ENCODE assay signal across 20 cellular contexts in genomic region chr21:30719401-30719800, GRCh38. TPM values are rescaled to one million over a fixed set of nuclear protein-coding genes. Genes with fewer than 3 reads are reported as not detected.
A peak's percentile ranks its signal among the peaks of the same experiment; 100 is the strongest.
DNase-seq lines count a peak whose midpoint lies in the region; ATAC-seq and TF ChIP-seq lines count a peak whose summit lies in the region.
"Had no signal": no experiment of that assay in that cellular context is flagged by ENCODE, and none has a peak within 500 bp of the region (broad histone marks: within the 10 kb centered on the region; RNA-seq: fewer than 3 reads in every experiment).

No MANE protein-coding gene starts in this region.

- H3K4me3 ChIP-seq in RWPE2 (ENCODE audit: severe bottlenecking) (no peak overlapping the region), SJCRH30 (no peak overlapping the region)
- H3K4me3 ChIP-seq: body of pancreas, esophagus squamous epithelium, prostate gland, thoracic aorta had no signal

- H3K27me3 ChIP-seq in RWPE2 (ENCODE audit: insufficient read depth, poor library complexity, severe bottlenecking) (no peaks in the 10 kb centered on the region), SJCRH30 (no peaks in the 10 kb centered on the region)
- H3K27me3 ChIP-seq: body of pancreas, esophagus squamous epithelium had no signal

- TF ChIP-seq CTCF in GM13976 (IDR thresholded peaks at IDR 0.05; ENCODE audit: borderline replicate concordance, control extremely low read depth, extremely low read depth, insufficient read depth, missing control alignments) (no peak), RWPE2 (IDR thresholded peaks at IDR 0.05; ENCODE audit: poor library complexity, severe bottlenecking) (no peak)

- H3K36me3 ChIP-seq in RWPE2 (ENCODE audit: low read depth) (no peaks in the 10 kb centered on the region), SJCRH30 (no peaks in the 10 kb centered on the region)
- H3K36me3 ChIP-seq: esophagus squamous epithelium, prostate gland, thoracic aorta had no signal

- H3K27ac ChIP-seq in RWPE2 (ENCODE audit: poor library complexity, severe bottlenecking) (peak overlapping the region; percentile 84), caudate nucleus (ENCODE audit: low read depth, low read length) (peak overlapping the region; percentile 84), SJCRH30 (no peak overlapping the region)
- H3K27ac ChIP-seq: body of pancreas, esophagus squamous epithelium, KMS-11, prostate gland, thoracic aorta had no signal

- peaks cover 30% of the 10 kb centered on the region for H3K4me1 ChIP-seq in RWPE2 (ENCODE audit: insufficient read depth, poor library complexity, severe bottlenecking)
- peaks cover 8% of the 10 kb centered on the region for H3K4me1 ChIP-seq in SJCRH30
- H3K4me1 ChIP-seq: body of pancreas, esophagus squamous epithelium, prostate gland had no signal

- in situ Hi-C loops in GM13976 (cut with MboI; ENCODE audit: low sequenced_read_pairs, unreplicated experiment): no loop called here

- ATAC-seq in RWPE2 (ENCODE audit: low read depth) (no peak), HG02798 (IDR thresholded peaks at IDR 0.05; ENCODE audit: poor library complexity, unreplicated experiment) (no peak)
- ATAC-seq: body of pancreas; stimulated activated effector memory CD8-positive, alpha-beta T cell treated with anti-CD3 and anti-CD28 coated beads, Interleukin-12 subunit alpha, Interleukin-12 subunit beta, amount 100 ng/mL, for 72 hours; T-helper 17 cell had no signal

- H3K9me3 ChIP-seq in RWPE2 (ENCODE audit: severe bottlenecking) (no peaks in the 10 kb centered on the region), SJCRH30 (replicated peaks) (no peaks in the 10 kb centered on the region)
- H3K9me3 ChIP-seq: body of pancreas, esophagus squamous epithelium, prostate gland, thoracic aorta had no signal

- DNase-seq in DMS53 (lab: John Stamatoyannopoulos, UW) (peak; percentile 58), GM13976 (ENCODE audit: low spot score) (peak; percentile 10), RWPE2 (ENCODE audit: low spot score) (no peak), caudate nucleus (lab: John Stamatoyannopoulos, UW) (peak in 4 of 61 donors; percentile 3 to 63 (median 26)), kidney glomerular epithelial cell (lab: John Stamatoyannopoulos, UW) (no peak), SJCRH30 (no peak)
- DNase-seq: body of pancreas; CD4-positive, CD25-positive, alpha-beta regulatory T cell; effector memory CD4-positive, alpha-beta T cell; esophagus squamous epithelium; HFFc6; kidney; NCI-H1930; NCI-H345; T-helper 17 cell had no signal

RNA-seq across cellular contexts. Expression of gene KRTAP21-3, which starts 0.8 kb away (rescaled TPM):
- not detected in 2 replicates for total RNA-seq in SJCRH30 (2014; rRNA removed; shearing (Covaris generic))
- total RNA-seq: body of pancreas; CD4-positive, CD25-positive, alpha-beta regulatory T cell; esophagus squamous epithelium; HFFc6; kidney; prostate gland; T-helper 17 cell; thoracic aorta had no signal

RNA-seq across cellular contexts. Expression of gene KRTAP21-2, which starts 27.7 kb away (rescaled TPM):
- total RNA-seq in SJCRH30 (2014; rRNA removed; shearing (Covaris generic)): not detected in 2 replicates
- total RNA-seq: body of pancreas; CD4-positive, CD25-positive, alpha-beta regulatory T cell; esophagus squamous epithelium; HFFc6; kidney; prostate gland; T-helper 17 cell; thoracic aorta had no signal

RNA-seq across cellular contexts. Expression of gene KRTAP21-1, which starts 35.8 kb away (rescaled TPM):
- not detected in 2 replicates for total RNA-seq in SJCRH30 (2014; rRNA removed; shearing (Covaris generic))
- total RNA-seq: body of pancreas; CD4-positive, CD25-positive, alpha-beta regulatory T cell; esophagus squamous epithelium; HFFc6; kidney; prostate gland; T-helper 17 cell; thoracic aorta had no signal

Comparison
In these comparisons a context has a peak if more than half of its experiments do, and no peak if none do; other contexts are left out.
1. DNase-seq: peak in DMS53 (single experiment) and GM13976 (single experiment); none in RWPE2 (single experiment), kidney glomerular epithelial cell (single experiment) and SJCRH30 (0 of 2).